In the genomic region with DNA sequence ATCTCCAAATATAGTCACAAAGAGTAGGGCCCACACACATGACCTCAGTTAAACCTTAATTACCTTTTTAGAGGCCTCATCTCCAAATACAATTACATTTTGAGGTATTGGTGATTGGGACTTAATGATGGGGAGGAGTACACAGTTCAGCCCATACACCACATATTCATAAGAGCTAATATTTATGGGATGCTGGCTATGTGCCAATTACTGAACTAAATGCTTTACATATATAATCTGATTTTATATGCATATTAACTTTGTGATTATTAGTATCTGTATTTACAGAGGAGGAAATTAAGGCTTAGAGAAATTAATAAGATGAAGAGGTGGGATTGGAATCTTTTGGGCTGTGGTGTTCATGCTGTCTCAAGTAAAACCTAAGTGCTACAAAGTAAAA, we compare ENCODE assay signal across 27 cellular contexts. TPM values are rescaled to one million over a fixed set of nuclear protein-coding genes. Genes with fewer than 3 reads are reported as not detected.
DNase-seq lines count a peak whose midpoint lies in the region; ATAC-seq, FAIRE-seq and TF ChIP-seq lines count a peak whose summit lies in the region.
"Had no signal": no experiment of that assay in that cellular context is flagged by ENCODE, and none has a peak within 500 bp of the region (broad histone marks: within the 10 kb centered on the region; RNA-seq: fewer than 3 reads in every experiment).

No MANE protein-coding gene starts in this region.

- no peaks in the 10 kb centered on the region for H3K27me3 ChIP-seq in IMR-90 (ENCODE audit: control insufficient read depth, insufficient read depth, low read length)
- H3K27me3 ChIP-seq in K562 (ENCODE audit: control insufficient read depth in 2 of 2, insufficient read depth in 2 of 2, low read length in 2 of 2): no peaks in the 10 kb centered on the region
- H3K27me3 ChIP-seq: BE2C, BLaER1 had no signal

- peaks cover 23% of the 10 kb centered on the region for H3K4me1 Mint-ChIP-seq in memory B cell
- H3K4me1 Mint-ChIP-seq: CD14-positive monocyte had no signal

- H3K18ac ChIP-seq in IMR-90 (ENCODE audit: low read depth, low read length): no peak overlapping the region

- H2AK9ac ChIP-seq in IMR-90 (replicated peaks; ENCODE audit: low read depth, low read length, poor library complexity): no peak overlapping the region

- peaks cover 48% of the 10 kb centered on the region for H3K79me2 ChIP-seq in K562 (ENCODE audit: control insufficient read depth, insufficient read depth, low read length)

- H4K20me1 ChIP-seq in IMR-90 (ENCODE audit: insufficient read depth, low read length): peaks cover 4% of the 10 kb centered on the region; the same call in 1 of the 2 replicates
- H4K20me1 ChIP-seq in K562 (replicated peaks; ENCODE audit: control insufficient read depth, insufficient read depth, low read length): no peaks in the 10 kb centered on the region

- no peak overlapping the region for H2BK5ac ChIP-seq in IMR-90 (ENCODE audit: low read depth, low read length, poor library complexity, severe bottlenecking)

- H4K8ac ChIP-seq in IMR-90 (ENCODE audit: low read depth in 2 of 2, low read length in 2 of 2): no peak overlapping the region

- no peak overlapping the region for H3K4ac ChIP-seq in IMR-90 (ENCODE audit: low read depth, low read length)

- no peak overlapping the region for H2BK20ac ChIP-seq in IMR-90 (ENCODE audit: low read depth, low read length)

- H3K36me3 ChIP-seq in IMR-90 (ENCODE audit: control insufficient read depth, insufficient read depth, low read length) (peaks cover 9% of the 10 kb centered on the region), K562 (ENCODE audit: control insufficient read depth, insufficient read depth, low read length) (peaks cover 64% of the 10 kb centered on the region; the same call in 2 of the 3 replicates)

- dilution Hi-C loops in IMR-90 (cut with HindIII; ENCODE audit: low sequenced_read_pairs, unreplicated experiment): no loop called here

- no peak overlapping the region for H3K9ac ChIP-seq in IMR-90 (ENCODE audit: low read depth, low read length)
- H3K9ac ChIP-seq in K562 (ENCODE audit: insufficient read depth in 1 of 2, low read depth in 2 of 2, low read length in 2 of 2): no peak overlapping the region
- H3K9ac ChIP-seq: BLaER1 had no signal

- TF ChIP-seq CTCF in IMR-90 (conservative IDR thresholded peaks at IDR 0.05; ENCODE audit: low read depth, low read length) (no peak), K562 (IDR thresholded peaks at IDR 0.05 in 2 of 3, conservative IDR thresholded peaks at IDR 0.05 in 1 of 3; ENCODE audit: insufficient read depth in 2 of 3, low read depth in 1 of 3, low read length in 3 of 3) (no peak)

- no peaks in the 10 kb centered on the region for H3K9me3 Mint-ChIP-seq in memory B cell
- H3K9me3 Mint-ChIP-seq: CD14-positive monocyte; CD4-positive, alpha-beta memory T cell; CD4-positive, CD25-positive, alpha-beta regulatory T cell; CD8-positive, alpha-beta memory T cell had no signal

- no peak overlapping the region for H2AK5ac ChIP-seq in IMR-90 (ENCODE audit: low read depth, low read length)

- H3K9me3 ChIP-seq in IMR-90 (ENCODE audit: control insufficient read depth, insufficient read depth, low read length) (no peaks in the 10 kb centered on the region), K562 (replicated peaks; ENCODE audit: control insufficient read depth, insufficient read depth, low read depth, low read length) (no peaks in the 10 kb centered on the region)
- H3K9me3 ChIP-seq: BE2C, BLaER1 had no signal

- H2AFZ ChIP-seq in IMR-90 (replicated peaks; ENCODE audit: low read length, poor library complexity) (no peak overlapping the region), K562 (ENCODE audit: low read depth, low read length) (no peak overlapping the region)

- no peak overlapping the region for H4K5ac ChIP-seq in IMR-90 (ENCODE audit: low read depth, low read length)

- CTCF ChIA-PET in IMR-90 (lab: Yijun Ruan, JAX): no interaction called here
- CTCF ChIA-PET in K562 (lab: Yijun Ruan, JAX; ENCODE audit: low intra/inter-chr PET ratio): no interaction called here

- ATAC-seq in IMR-90 (ENCODE audit: low read depth) (no peak), K562 (no peak), memory B cell (ENCODE audit: low read depth) (no peak), HG02970 (IDR thresholded peaks at IDR 0.05; ENCODE audit: low FRiP score, unreplicated experiment) (no peak)
- ATAC-seq: GM12878 had no signal

- H3K4me2 ChIP-seq in IMR-90 (ENCODE audit: low read depth, low read length): no peak overlapping the region
- H3K4me2 ChIP-seq in K562 (ENCODE audit: insufficient read depth, low read length): no peak overlapping the region
- H3K4me2 ChIP-seq: BLaER1 had no signal

- H3K27me3 Mint-ChIP-seq in memory B cell: no peaks in the 10 kb centered on the region
- H3K27me3 Mint-ChIP-seq: CD4-positive, alpha-beta memory T cell; CD4-positive, CD25-positive, alpha-beta regulatory T cell; CD8-positive, alpha-beta memory T cell had no signal

- H3K79me1 ChIP-seq in IMR-90 (ENCODE audit: low read depth in 1 of 2, low read length in 2 of 2): peaks cover 23% of the 10 kb centered on the region in 2 experiments

- H3K4me3 Mint-ChIP-seq in memory B cell: no peak overlapping the region
- H3K4me3 Mint-ChIP-seq: CD14-positive monocyte; CD4-positive, alpha-beta memory T cell; CD4-positive, CD25-positive, alpha-beta regulatory T cell; CD8-positive, alpha-beta memory T cell had no signal

- FAIRE-seq in K562 (lab: Jason Lieb, UNC): no peak
- FAIRE-seq: A204.1, GM18507 had no signal

- H3K56ac ChIP-seq in IMR-90 (ENCODE audit: extremely low read depth, insufficient read depth, low read length): no peak overlapping the region

- H3K27ac ChIP-seq in IMR-90 (ENCODE audit: insufficient read depth, low read length): no peak overlapping the region
- no peak overlapping the region for H3K27ac ChIP-seq in K562 (ENCODE audit: extremely low read depth, low read depth, low read length)
- no peak overlapping the region for H3K27ac ChIP-seq in caudate nucleus (ENCODE audit: low read depth, low read length)
- H3K27ac ChIP-seq: BLaER1 had no signal

- POLR2A ChIA-PET in IMR-90 (lab: Charles Lee; ENCODE audit: unreplicated experiment) (no interaction called here), K562 (lab: Yijun Ruan, JAX) (no interaction called here)

- no peak overlapping the region for H3K4me3 ChIP-seq in IMR-90 (ENCODE audit: insufficient read depth, low read depth, low read length)
- no peak overlapping the region for H3K4me3 ChIP-seq in K562
- H3K4me3 ChIP-seq: BLaER1, GM12878 had no signal

- no peak for TF ChIP-seq POLR2A in IMR-90 (IDR thresholded peaks at IDR 0.05; ENCODE audit: low read depth, low read length)
- no peak for TF ChIP-seq POLR2A in K562 (conservative IDR thresholded peaks at IDR 0.05)

- H3K9me1 ChIP-seq in IMR-90 (ENCODE audit: insufficient read depth, low read length) (no peaks in the 10 kb centered on the region; the same call in 1 of the 2 replicates), K562 (ENCODE audit: control insufficient read depth, insufficient read depth, low read length) (no peaks in the 10 kb centered on the region)

- DNase-seq in IMR-90 (no peak), K562 (ENCODE audit: extremely low read depth in 1 of 4, low spot score in 3 of 4) (no peak), memory B cell (ENCODE audit: low spot score in 2 of 2) (no peak), NCI-H146 (lab: John Stamatoyannopoulos, UW) (no peak), caudate nucleus (lab: John Stamatoyannopoulos, UW) (no peak)
- DNase-seq: 8988T; ACHN; BE2C; C1 segment of cervical spinal cord; CD4-positive, alpha-beta memory T cell; CD4-positive, CD25-positive, alpha-beta regulatory T cell; CD8-positive, alpha-beta memory T cell; COR-L47; DMS 273 treated with DMSO at 0.1 percent for 48 hours; DMS153; DMS53; DMS79; DND-41; EL; GDM1 had no signal

- TF ChIP-seq RAD21 in IMR-90 (IDR thresholded peaks at IDR 0.05; ENCODE audit: low read length) (no peak), Ishikawa (IDR thresholded peaks at IDR 0.05; ENCODE audit: low read depth) (no peak), K562 (CRISPR knock-in tag; conservative IDR thresholded peaks at IDR 0.05 in 1 of 2, IDR thresholded peaks at IDR 0.05 in 1 of 2) (no peak)

- H4K91ac ChIP-seq in IMR-90 (ENCODE audit: insufficient read depth, low read depth, low read length): no peak overlapping the region

- no peak overlapping the region for H2BK15ac ChIP-seq in IMR-90 (ENCODE audit: low read depth, low read length)

- 0 out of 2 replicates have a peak overlapping the region, but pooled peaks have one; percentile 7 for H3K23ac ChIP-seq in IMR-90 (ENCODE audit: low read depth, low read length)

- BruUV-seq in IMR-90 (replicated peaks; lab: Mats Ljungman, UMichigan) (no TSS peak), K562 (replicated peaks; lab: Mats Ljungman, UMichigan) (no TSS peak)

- in situ Hi-C loops in IMR-90 (cut with MboI; ENCODE audit: low sequenced_read_pairs): no loop called here
- in situ Hi-C loops in K562 (cut with MboI): no loop called here

- H3K36me3 Mint-ChIP-seq in memory B cell: peaks cover 22% of the 10 kb centered on the region

- intact Hi-C loops in IMR-90 (cut with micrococcal nuclease) (no loop called here), K562 (cut with micrococcal nuclease) (no loop called here)

- no peak overlapping the region for H3K14ac ChIP-seq in IMR-90 (replicated peaks; ENCODE audit: low read depth, low read length)

- H3K4me1 ChIP-seq in IMR-90 (ENCODE audit: control insufficient read depth, insufficient read depth, low read length): no peaks in the 10 kb centered on the region
- H3K4me1 ChIP-seq in K562 (replicated peaks in 1 of 2; ENCODE audit: control insufficient read depth in 2 of 2, insufficient read depth in 2 of 2, low read length in 2 of 2): peaks cover 2 to 3% of the 10 kb centered on the region in 2 experiments; a peak in 1 of 5 replicates
- H3K4me1 ChIP-seq: BLaER1 had no signal

- TF ChIP-seq EP300 in Ishikawa (IDR thresholded peaks at IDR 0.05; ENCODE audit: borderline replicate concordance) (no peak), K562 (IDR thresholded peaks at IDR 0.05; ENCODE audit: low read length) (no peak)

- H2BK120ac ChIP-seq in IMR-90 (ENCODE audit: low read depth, low read length): no peak overlapping the region

- H3K27ac Mint-ChIP-seq in memory B cell: peak overlapping the region; percentile 31
- H3K27ac Mint-ChIP-seq: CD14-positive monocyte; CD4-positive, CD25-positive, alpha-beta regulatory T cell; CD8-positive, alpha-beta memory T cell had no signal

RNA-seq across cellular contexts. Expression of gene SMARCAD1, which starts 17.8 kb away (rescaled TPM):
- total RNA-seq in IMR-90 (2012; rRNA removed) (35.3 and 45.3 TPM in 2 replicates), K562 (2014; rRNA removed) (24.3 and 26.0 TPM in 2 replicates), K562 (2014; rRNA removed; fragmentation: Illumina TruSeq; extraction: Trizol) (52.2 and 58.5 TPM in 2 replicates), K562 (2015; rRNA removed; fragmentation: Illumina TruSeq; extraction: Trizol) (37.4 and 41.0 TPM in 2 replicates), K562 (2021) (33.9 and 34.6 TPM in 2 replicates)
- polyA plus RNA-seq in IMR-90 (2012; rRNA removed) (10.5 and 12.3 TPM in 2 replicates), K562 (2011; rRNA removed) (29.7 and 43.6 TPM in 2 replicates), K562 (2014; fragmentation: Illumina TruSeq; extraction: Trizol) (34.6 and 39.3 TPM in 2 replicates), K562 (2014; fragmentation: Nextera tagmentation; extraction: Ambion mirVana) (10 to 100 TPM; 11.2 to 20.1 TPM), K562 (2014; rRNA removed) (23.9 and 24.8 TPM in 2 replicates)
- 1.1 and 1.5 TPM in 2 replicates for polyA plus RNA-seq in IMR-90 (2012; cell fraction: cytosol; rRNA removed)
- polyA plus RNA-seq in IMR-90 (2012; cell fraction: nucleus; rRNA removed; ENCODE audit: low replicate concordance): 2.7 and 24.2 TPM in 2 replicates
- total RNA-seq in K562 (2011; cell fraction: chromatin; rRNA removed; ENCODE audit: low replicate concordance): 29.6 and 109 TPM in 2 replicates
- total RNA-seq in K562 (2011; cell fraction: nucleolus; rRNA removed): 10.7 and 17.6 TPM in 2 replicates
- total RNA-seq in K562 (2011; cell fraction: nucleoplasm; rRNA removed): 28.3 and 32.7 TPM in 2 replicates
- polyA plus RNA-seq in K562 (2011; cell fraction: cytosol; rRNA removed): 5.8 and 13.2 TPM in 2 replicates
- polyA plus RNA-seq in K562 (2011; cell fraction: nucleus; rRNA removed): 41.0 and 54.1 TPM in 2 replicates
- 18.0 and 19.7 TPM in 2 replicates for polyA plus RNA-seq in K562 (2012)
- polyA minus RNA-seq in K562 (2011; rRNA and poly(A)+ RNA removed): 83.1 and 84.7 TPM in 2 replicates
- 13.7 and 22.9 TPM in 2 replicates for polyA minus RNA-seq in K562 (2011; cell fraction: cytosol; rRNA and poly(A)+ RNA removed)
- 50.9 and 77.9 TPM in 2 replicates for polyA minus RNA-seq in K562 (2011; cell fraction: nucleus; rRNA and poly(A)+ RNA removed)
